13 cellular contexts compared by ENCODE assay signal in genomic region chr5:33343661-33344327, GRCh38.
DNase-seq lines count a peak whose midpoint lies in the region; ATAC-seq, FAIRE-seq and TF ChIP-seq lines count a peak whose summit lies in the region.
"Had no signal": no experiment of that assay in that cellular context is flagged by ENCODE, and none has a peak within 500 bp of the region (broad histone marks: within the 10 kb centered on the region; RNA-seq: fewer than 3 reads in every experiment).

No MANE protein-coding gene starts in this region.

- peak overlapping the region; percentile 73 for H2AFZ ChIP-seq in ACC112 (ENCODE audit: low read length, unreplicated experiment)

- ATAC-seq in left lung: peak; percentile 34
- no peak for ATAC-seq in body of pancreas

- no peak for FAIRE-seq in GM12891 (lab: Jason Lieb, UNC)
- FAIRE-seq: small intestine had no signal

- no peaks in the 10 kb centered on the region for H3K27me3 Mint-ChIP-seq in endothelial cell (ENCODE audit: unreplicated experiment)

- intact Hi-C loops in left lung (cut with DNase I): no loop called here
- intact Hi-C loops in body of pancreas (cut with DNase I): no loop called here

- DNase-seq in LHCN-M2 (ENCODE audit: low read depth) (peak; percentile 85), dedifferentiated amniotic fluid mesenchymal stem cell (ENCODE audit: extremely low spot score) (peak; percentile 93), left lung (no peak), endothelial cell (ENCODE audit: low spot score) (no peak), NOMO-1 treated with dmso at 0.1 percent for 144 hours (lab: John Stamatoyannopoulos, UW; ENCODE audit: unreplicated experiment) (no peak), body of pancreas (no peak), GM12891 (ENCODE audit: insufficient read length, low spot score) (no peak)
- DNase-seq: activated T-cell treated with anti-CD3 and anti-CD28 coated beads for 4 hours, caudate nucleus, NCI-H187, small intestine had no signal

- H3K27ac Mint-ChIP-seq in endothelial cell (ENCODE audit: unreplicated experiment): no peak overlapping the region

- H3K36me3 ChIP-seq in ACC112 (ENCODE audit: insufficient read depth, low read length) (no peaks in the 10 kb centered on the region), left lung (no peaks in the 10 kb centered on the region), body of pancreas (replicated peaks in 1 of 2; ENCODE audit: insufficient read depth in 1 of 2, low read depth in 2 of 2) (no peaks in the 10 kb centered on the region)
- H3K36me3 ChIP-seq: BLaER1 treated with 17β-estradiol and CSF1 and Interleukin-3, amounts not matched to agents 10 nM and 100 nM had no signal

- H3K27me3 ChIP-seq in ACC112 (ENCODE audit: insufficient read depth, low read length): no peaks in the 10 kb centered on the region
- H3K27me3 ChIP-seq in left lung: no peaks in the 10 kb centered on the region
- no peaks in the 10 kb centered on the region for H3K27me3 ChIP-seq in body of pancreas
- H3K27me3 ChIP-seq: BLaER1 treated with 17β-estradiol and CSF1 and Interleukin-3, amounts not matched to agents 10 nM and 100 nM had no signal

- no peaks in the 10 kb centered on the region for H3K9me3 ChIP-seq in left lung
- no peaks in the 10 kb centered on the region for H3K9me3 ChIP-seq in body of pancreas

- H3K4me1 ChIP-seq in ACC112 (ENCODE audit: control insufficient read depth, insufficient read depth, low read length, unreplicated experiment) (peaks cover 18% of the 10 kb centered on the region), left lung (peaks cover 0 to under 1% of the 10 kb centered on the region in 2 donors), body of pancreas (no peaks in the 10 kb centered on the region)

- no peaks in the 10 kb centered on the region for H3K36me3 Mint-ChIP-seq in endothelial cell (ENCODE audit: low read depth, unreplicated experiment)

- peaks cover 21% of the 10 kb centered on the region for H3K4me1 Mint-ChIP-seq in endothelial cell (ENCODE audit: unreplicated experiment)

- H3K4me3 ChIP-seq in ACC112 (ENCODE audit: low read depth, low read length): 0 out of 2 replicates have a peak overlapping the region, but pooled peaks have one; percentile 5
- no peak overlapping the region for H3K4me3 ChIP-seq in left lung
- H3K4me3 ChIP-seq in body of pancreas: no peak overlapping the region
- H3K4me3 ChIP-seq: BLaER1 treated with 17β-estradiol and CSF1 and Interleukin-3, amounts not matched to agents 10 nM and 100 nM had no signal

- 48 to 63% methylated on average over 4 of the region's 4 CpGs for WGBS in body of pancreas, 2 donors

- peak overlapping the region; percentile 96 for H3K27ac ChIP-seq in ACC112 (ENCODE audit: low read depth, low read length)
- H3K27ac ChIP-seq in left lung: peak overlapping the region in 1 of 2 donors; percentile 22
- H3K27ac ChIP-seq in body of pancreas: no peak overlapping the region
- H3K27ac ChIP-seq: BLaER1 treated with 17β-estradiol and CSF1 and Interleukin-3, amounts not matched to agents 10 nM and 100 nM had no signal

- TF ChIP-seq POLR2A in body of pancreas (IDR thresholded peaks at IDR 0.05): no peak
- TF ChIP-seq POLR2A in GM12891 (IDR thresholded peaks at IDR 0.05; ENCODE audit: low read depth, low read length): no peak

- TF ChIP-seq CTCF in left lung (IDR thresholded peaks at IDR 0.05) (no peak), endothelial cell (IDR thresholded peaks at IDR 0.05; ENCODE audit: unreplicated experiment) (no peak), body of pancreas (IDR thresholded peaks at IDR 0.05) (no peak)

- no peaks in the 10 kb centered on the region for H3K79me2 ChIP-seq in ACC112 (ENCODE audit: control insufficient read depth, insufficient read depth, low read length, unreplicated experiment)

- no peak overlapping the region for H3K4me3 Mint-ChIP-seq in endothelial cell (ENCODE audit: unreplicated experiment)

- H3K9me3 Mint-ChIP-seq in endothelial cell (ENCODE audit: unreplicated experiment): no peaks in the 10 kb centered on the region

TF ChIP-seq in GM12891, 5 proteins besides CTCF, POLR2A, EP300 and RAD21:
- TF ChIP-seq POLR2AphosphoS5 (IDR thresholded peaks at IDR 0.05; ENCODE audit: low read depth, low read length): no peak
- no peak for TF ChIP-seq TAF1 (IDR thresholded peaks at IDR 0.05; ENCODE audit: low read depth, low read length)
- no peak for TF ChIP-seq PAX5 (IDR thresholded peaks at IDR 0.05; ENCODE audit: insufficient read depth, low read length, severe bottlenecking)
- TF ChIP-seq SPI1 (IDR thresholded peaks at IDR 0.05; ENCODE audit: low read depth, low read length): no peak
- TF ChIP-seq POU2F2 (IDR thresholded peaks at IDR 0.05; ENCODE audit: low read depth, low read length): no peak

Comparison
In these comparisons a context has a peak if more than half of its experiments do, and no peak if none do; other contexts are left out.
1. DNase-seq: peak in LHCN-M2 (single experiment) and dedifferentiated amniotic fluid mesenchymal stem cell (single experiment); none in left lung (0 of 2), endothelial cell (single experiment), NOMO-1 treated with dmso at 0.1 percent for 144 hours (single experiment), body of pancreas (0 of 4) and GM12891 (single experiment).